Comparison of ENCODE assay signal across 9 cellular contexts in the genomic region with DNA sequence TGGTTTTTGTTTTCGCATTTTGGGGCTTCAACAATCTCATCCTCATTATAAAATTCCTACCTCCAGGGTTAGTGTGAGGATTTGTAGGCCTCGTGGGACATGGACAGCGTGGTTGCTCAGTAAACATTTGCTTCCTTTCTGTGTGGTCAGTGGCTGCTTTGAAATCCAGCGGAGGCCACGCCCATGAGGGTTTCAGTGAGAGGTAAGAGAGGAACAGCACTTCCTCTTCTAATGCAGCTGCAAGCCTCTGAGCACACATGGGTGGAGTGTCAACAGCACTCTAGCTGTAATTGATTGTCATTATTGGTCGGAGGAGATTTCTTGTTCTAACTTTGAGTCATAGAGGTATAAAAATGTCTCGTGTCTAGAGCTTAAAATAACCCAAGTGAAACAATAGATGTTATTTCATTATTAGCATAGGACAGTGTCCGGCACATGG. TPM values are rescaled to one million over a fixed set of nuclear protein-coding genes. Genes with fewer than 3 reads are reported as not detected.
A peak's percentile ranks its signal among the peaks of the same experiment; 100 is the strongest.
DNase-seq lines count a peak whose midpoint lies in the region; ATAC-seq and TF ChIP-seq lines count a peak whose summit lies in the region.
"Had no signal": no experiment of that assay in that cellular context is flagged by ENCODE, and none has a peak within 500 bp of the region (broad histone marks: within the 10 kb centered on the region; RNA-seq: fewer than 3 reads in every experiment).

No MANE protein-coding gene starts in this region.

- H3K27me3 ChIP-seq in Caco-2 (replicated peaks; ENCODE audit: control insufficient read depth, insufficient read depth, low read length) (no peaks in the 10 kb centered on the region), body of pancreas (no peaks in the 10 kb centered on the region), lung (ENCODE audit: control insufficient read depth, insufficient read depth) (no peaks in the 10 kb centered on the region)
- H3K27me3 ChIP-seq: suprapubic skin had no signal

- H3K4me3 ChIP-seq in Caco-2 (ENCODE audit: low read depth, low read length) (no peak overlapping the region), body of pancreas (no peak overlapping the region), lung (no peak overlapping the region)
- H3K4me3 ChIP-seq: suprapubic skin had no signal

- ATAC-seq in GM19324 (IDR thresholded peaks at IDR 0.05; ENCODE audit: low FRiP score, unreplicated experiment) (peak; percentile 100), HG03135 (IDR thresholded peaks at IDR 0.05; ENCODE audit: unreplicated experiment) (peak; percentile 99), body of pancreas (no peak), lung (ENCODE audit: insufficient read depth, low FRiP score) (peak; percentile 67)

- TF ChIP-seq CTCF in Caco-2 (IDR thresholded peaks at IDR 0.05; ENCODE audit: insufficient read depth in 1 of 2, low read depth in 1 of 2, low read length in 1 of 2, severe bottlenecking in 1 of 2, unreplicated experiment in 1 of 2), result no peak
- no peak for TF ChIP-seq CTCF in body of pancreas (IDR thresholded peaks at IDR 0.05)
- no peak for TF ChIP-seq CTCF in lung (IDR thresholded peaks at IDR 0.05; ENCODE audit: control extremely low read depth, extremely low read depth)

- peaks cover 13% of the 10 kb centered on the region for H3K4me1 Mint-ChIP-seq in Caco-2 (ENCODE audit: low read depth, unreplicated experiment)

- no peak for TF ChIP-seq POLR2A in body of pancreas (IDR thresholded peaks at IDR 0.05)

- peak; percentile 81 to 86 for DNase-seq in Caco-2
- DNase-seq in NCI-H748 (lab: John Stamatoyannopoulos, UW; ENCODE audit: unreplicated experiment), result peak; percentile 92
- peak in 3 of 4 donors; percentile 27 to 42 (median 30) for DNase-seq in body of pancreas
- peak; percentile 57 for DNase-seq in lung (ENCODE audit: low spot score)
- DNase-seq in NCI-H1048 (lab: John Stamatoyannopoulos, UW), result no peak
- DNase-seq in D341Med (ENCODE audit: low spot score), result no peak

- no peaks in the 10 kb centered on the region for H3K9me3 ChIP-seq in Caco-2
- no peaks in the 10 kb centered on the region for H3K9me3 ChIP-seq in body of pancreas
- no peaks in the 10 kb centered on the region for H3K9me3 ChIP-seq in lung (ENCODE audit: control insufficient read depth in 2 of 2, insufficient read depth in 1 of 2, low read length in 1 of 2)
- H3K9me3 ChIP-seq: suprapubic skin had no signal

- BruUV-seq in Caco-2 (replicated peaks; lab: Mats Ljungman, UMichigan), result no TSS peak

- H3K36me3 Mint-ChIP-seq in Caco-2 (ENCODE audit: insufficient read depth, unreplicated experiment), result no peaks in the 10 kb centered on the region

- H3K4me1 ChIP-seq in Caco-2, result no peaks in the 10 kb centered on the region; the same call in 1 of the 2 replicates
- H3K4me1 ChIP-seq in body of pancreas, result no peaks in the 10 kb centered on the region
- H3K4me1 ChIP-seq in lung (ENCODE audit: control insufficient read depth in 2 of 2, insufficient read depth in 2 of 2, low read length in 2 of 2), result peaks cover 0 to 1% of the 10 kb centered on the region in 2 donors

- H3K36me3 ChIP-seq in Caco-2 (ENCODE audit: control insufficient read depth, insufficient read depth, low read length) (no peaks in the 10 kb centered on the region), body of pancreas (replicated peaks in 1 of 2; ENCODE audit: insufficient read depth in 1 of 2, low read depth in 2 of 2) (no peaks in the 10 kb centered on the region), lung (ENCODE audit: control insufficient read depth in 2 of 2, insufficient read depth in 2 of 2, low read length in 2 of 2) (no peaks in the 10 kb centered on the region)
- H3K36me3 ChIP-seq: suprapubic skin had no signal

- POLR2A ChIA-PET in Caco-2 (lab: Charles Lee), result no interaction called here

- H3K27ac Mint-ChIP-seq in Caco-2 (ENCODE audit: unreplicated experiment), result peak overlapping the region; percentile 71

- intact Hi-C loops in Caco-2 (cut with micrococcal nuclease; ENCODE audit: unreplicated experiment), result loop anchor here (2.0 kb wide), 1 partner anchor 104 kb away; no protein-coding TSS in a partner anchor
- intact Hi-C loops in body of pancreas (cut with DNase I), result no loop called here

- no peaks in the 10 kb centered on the region for H3K9me3 Mint-ChIP-seq in Caco-2 (ENCODE audit: unreplicated experiment)

- H3K4me3 Mint-ChIP-seq in Caco-2 (ENCODE audit: unreplicated experiment), result peak overlapping the region; percentile 34

- WGBS in body of pancreas, 2 donors, result 40 to 43% methylated on average over 7 to 8 of the region's 8 CpGs
- 23 to 26% methylated on average over 8 of the region's 8 CpGs for WGBS in lung, 2 donors

- no peak overlapping the region for H3K27ac ChIP-seq in body of pancreas
- H3K27ac ChIP-seq in lung (ENCODE audit: low read depth in 1 of 2, low read length in 1 of 2), result no peak overlapping the region
- H3K27ac ChIP-seq: suprapubic skin had no signal

- CTCF ChIA-PET in Caco-2 (lab: Charles Lee), result interaction anchor here (0.7 to 5.5 kb wide), 5 partner anchors 148 to 246 kb away, joined by 3 to 45 read pairs (median 3); no protein-coding TSS in a partner anchor

- no peaks in the 10 kb centered on the region for H3K27me3 Mint-ChIP-seq in Caco-2 (ENCODE audit: insufficient read depth, unreplicated experiment)

RNA-seq across cellular contexts. Expression of gene ARHGAP42, which starts 6.0 kb away (rescaled TPM):
- 8.4 and 14.1 TPM in 2 replicates for total RNA-seq in Caco-2 (2022)
- 1 to 10 TPM; 3.6 to 4.7 TPM for total RNA-seq in body of pancreas
- total RNA-seq in lung, result 10 to 100 TPM; 16.2 to 58.6 TPM
- polyA plus RNA-seq in lung, result 1 to 10 TPM; 4.1 to 4.3 TPM

Comparison
In these comparisons a context has a peak if more than half of its experiments do, and no peak if none do; other contexts are left out.
1. DNase-seq: peak in Caco-2 (2 of 2), NCI-H748 (single experiment), body of pancreas (3 of 4) and lung (single experiment); none in NCI-H1048 (single experiment) and D341Med (single experiment).